ENCODE assay signal across 8 cellular contexts in the genomic region with DNA sequence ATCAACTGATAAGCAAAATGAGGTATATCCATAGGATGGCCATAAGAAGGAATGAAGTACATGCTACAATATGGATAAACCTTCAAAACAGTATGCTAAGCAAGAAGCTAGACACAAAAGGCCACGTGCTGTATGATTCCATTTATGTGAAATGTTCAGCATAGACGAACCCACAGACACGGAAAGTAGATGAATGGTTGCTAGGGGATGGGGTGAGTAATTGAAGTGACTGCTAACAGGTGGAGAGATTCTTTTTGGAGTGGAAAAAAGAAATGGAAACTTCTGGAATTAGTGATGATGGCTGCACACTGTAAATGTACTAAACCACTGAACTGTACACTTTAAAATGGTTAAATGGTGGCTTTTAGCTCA. TPM values are rescaled to one million over a fixed set of nuclear protein-coding genes. Genes with fewer than 3 reads are reported as not detected.
DNase-seq lines count a peak whose midpoint lies in the region; ATAC-seq and TF ChIP-seq lines count a peak whose summit lies in the region.

No MANE protein-coding gene starts in this region.

- H3K4me1 Mint-ChIP-seq in naive B cell = peaks cover 48 to 73% (median 54%) of the 10 kb centered on the region in 3 donors

- H3K36me3 Mint-ChIP-seq in naive B cell = peaks cover 11 to 19% of the 10 kb centered on the region in 2 donors

- H3K27ac ChIP-seq in left ventricle myocardium inferior (replicated peaks) = peak overlapping the region; percentile 73
- H3K27ac ChIP-seq in mammary epithelial cell (ENCODE audit: insufficient read depth, low read depth, low read length) = peak overlapping the region; percentile 11

- in situ Hi-C loops in mammary epithelial cell (cut with MboI; ENCODE audit: low sequenced_read_pairs in 2 of 2) = no loop called here

- BruUV-seq in mammary epithelial cell (replicated peaks; lab: Mats Ljungman, UMichigan) = no TSS peak

- H2AFZ ChIP-seq in mammary epithelial cell (ENCODE audit: low read depth, low read length) = no peak overlapping the region

- H3K27me3 Mint-ChIP-seq in naive B cell = no peaks in the 10 kb centered on the region

- ATAC-seq in left cardiac atrium = no peak
- ATAC-seq in naive B cell (ENCODE audit: low read depth in 2 of 2) = no peak
- ATAC-seq in GM21423 (IDR thresholded peaks at IDR 0.05; ENCODE audit: unreplicated experiment) = no peak

- peaks cover 3 to 16% (median 9%) of the 10 kb centered on the region in 7 donors for H3K9me3 Mint-ChIP-seq in naive B cell

- intact Hi-C loops in left ventricle myocardium inferior (cut with micrococcal nuclease) (no loop called here), left cardiac atrium (cut with DNase I) (no loop called here), mammary epithelial cell (cut with micrococcal nuclease) (no loop called here)

- peak overlapping the region in 7 of 8 donors; percentile 78 to 89 (median 87) for H3K4me3 Mint-ChIP-seq in naive B cell

- H3K4me2 ChIP-seq in mammary epithelial cell (ENCODE audit: insufficient read depth, low read depth, low read length) = no peak overlapping the region

- peaks cover under 1% of the 10 kb centered on the region for H3K79me2 ChIP-seq in mammary epithelial cell (ENCODE audit: insufficient read depth, low read length)

- no peaks in the 10 kb centered on the region for H3K27me3 ChIP-seq in left ventricle myocardium inferior (ENCODE audit: low read depth)
- H3K27me3 ChIP-seq in mammary epithelial cell (ENCODE audit: insufficient read depth, low read length) = no peaks in the 10 kb centered on the region

- H3K4me3 ChIP-seq in left ventricle myocardium inferior (peak overlapping the region; percentile 75), mammary epithelial cell (replicated peaks in 1 of 3; ENCODE audit: insufficient read depth in 1 of 3, low read depth in 2 of 3, low read length in 3 of 3) (no peak overlapping the region)

- TF ChIP-seq CTCF in left ventricle myocardium inferior (IDR thresholded peaks at IDR 0.05; ENCODE audit: borderline replicate concordance) (no peak), mammary epithelial cell (conservative IDR thresholded peaks at IDR 0.05 in 1 of 2, IDR thresholded peaks at IDR 0.05 in 1 of 2; ENCODE audit: extremely low read depth in 1 of 2, insufficient read depth in 1 of 2, low read depth in 1 of 2, low read length in 2 of 2) (no peak)

- peak overlapping the region in 5 of 6 donors; percentile 4 to 90 (median 86) for H3K27ac Mint-ChIP-seq in naive B cell

- H3K9ac ChIP-seq in mammary epithelial cell (ENCODE audit: insufficient read depth, low read length) = no peak overlapping the region

- H3K36me3 ChIP-seq in left ventricle myocardium inferior = peaks cover 43% of the 10 kb centered on the region
- H3K36me3 ChIP-seq in mammary epithelial cell (ENCODE audit: insufficient read depth, low read length) = peaks cover 17% of the 10 kb centered on the region

- dilution Hi-C loops in mammary epithelial cell (cut with HindIII; ENCODE audit: low sequenced_read_pairs) = no loop called here

- no peaks in the 10 kb centered on the region for H4K20me1 ChIP-seq in mammary epithelial cell (ENCODE audit: insufficient read depth, low read length)

- no peaks in the 10 kb centered on the region for H3K9me3 ChIP-seq in left ventricle myocardium inferior (replicated peaks)
- no peaks in the 10 kb centered on the region for H3K9me3 ChIP-seq in mammary epithelial cell (replicated peaks; ENCODE audit: insufficient read depth, low read length)

- DNase-seq in left ventricle myocardium inferior = no peak
- DNase-seq in left cardiac atrium = no peak
- no peak for DNase-seq in mammary epithelial cell
- no peak for DNase-seq in naive B cell
- DNase-seq in DMS114 treated with DMSO at 0.1 percent for 48 hours (lab: John Stamatoyannopoulos, UW; ENCODE audit: unreplicated experiment) = no peak
- no peak for DNase-seq in NCI-H774 (lab: John Stamatoyannopoulos, UW)
- no peak for DNase-seq in activated gamma-delta T cell treated with Interleukin-2 at 50 U/mL for 16 hours

- CTCF ChIA-PET in mammary epithelial cell (lab: Charles Lee; ENCODE audit: low non-redundant PET) = no interaction called here

- H3K4me1 ChIP-seq in left ventricle myocardium inferior = peaks cover 22% of the 10 kb centered on the region
- peaks cover 21% of the 10 kb centered on the region for H3K4me1 ChIP-seq in mammary epithelial cell (ENCODE audit: insufficient read depth, low read length)

- WGBS in mammary epithelial cell (ENCODE audit: low coverage, missing lambda C conversion rate) = 63% methylated on average over 3 of the region's 3 CpGs

RNA-seq across cellular contexts. Expression of a gene that starts 0.6 kb away (rescaled TPM):
- total RNA-seq in left ventricle myocardium inferior (not detected), left cardiac atrium (under 1 TPM; 0.32 to 0.37 TPM), mammary epithelial cell (under 1 TPM; under 0.01 to 0.99 TPM)
- polyA plus RNA-seq in mammary epithelial cell (0.23 TPM), naive B cell (ENCODE audit: low read depth in 6 of 6) (under 1 TPM in 2 of 6 donors, not detected in 4; 0.12 to 0.36 TPM)
- polyA minus RNA-seq in mammary epithelial cell = not detected

RNA-seq across cellular contexts. Expression of a gene that starts 10.7 kb away (rescaled TPM):
- total RNA-seq in left ventricle myocardium inferior (18.8 TPM), left cardiac atrium (10 to 100 TPM; 18.7 to 48.9 TPM), mammary epithelial cell (10 to 100 TPM; 35.0 to 35.8 TPM)
- polyA plus RNA-seq in mammary epithelial cell (20.6 TPM), naive B cell (ENCODE audit: low read depth in 6 of 6) (100 to 1,000 TPM in 5 of 6 donors, 10 to 100 TPM in 1; 98.2 to 187 (median 127) TPM)
- 35.2 TPM for polyA minus RNA-seq in mammary epithelial cell

RNA-seq across cellular contexts. Expression of a gene that starts 11.0 kb away (rescaled TPM):
- total RNA-seq in left ventricle myocardium inferior (16.5 TPM), left cardiac atrium (10 to 100 TPM; 20.2 to 43.4 TPM), mammary epithelial cell (10 to 100 TPM; 14.7 to 17.2 TPM)
- polyA plus RNA-seq in mammary epithelial cell (11.9 TPM), naive B cell (ENCODE audit: low read depth in 6 of 6) (1 to 10 TPM in 5 of 6 donors, not detected in 1; 4.4 to 9.7 (median 5.1) TPM)
- 71.8 TPM for polyA minus RNA-seq in mammary epithelial cell
